8 cellular contexts compared by ENCODE assay signal in genomic region chr20:24064915-24065314, GRCh38.
"Had no signal": no experiment of that assay in that cellular context is flagged by ENCODE, and none has a peak within 500 bp of the region (broad histone marks: within the 10 kb centered on the region; RNA-seq: fewer than 3 reads in every experiment).

No MANE protein-coding gene starts in this region.

- H3K9ac ChIP-seq: KMS-11 had no signal

- H3K4me2 ChIP-seq: KMS-11 had no signal

- H3K27ac ChIP-seq: HL-60, KMS-11 had no signal

- H3K27ac Mint-ChIP-seq: IgD-negative memory B cell had no signal

- H3K4me1 Mint-ChIP-seq: IgD-negative memory B cell had no signal

- H3K36me3 Mint-ChIP-seq: IgD-negative memory B cell had no signal

- H3K4me3 ChIP-seq: K562 had no signal

- ATAC-seq: K562 had no signal

- FAIRE-seq: HTR-8/SVneo, K562 had no signal

- DNase-seq: IMR-90, KBM-7, KG1 had no signal
